Comparison of ENCODE assay signal across 7 cellular contexts in the genomic region with DNA sequence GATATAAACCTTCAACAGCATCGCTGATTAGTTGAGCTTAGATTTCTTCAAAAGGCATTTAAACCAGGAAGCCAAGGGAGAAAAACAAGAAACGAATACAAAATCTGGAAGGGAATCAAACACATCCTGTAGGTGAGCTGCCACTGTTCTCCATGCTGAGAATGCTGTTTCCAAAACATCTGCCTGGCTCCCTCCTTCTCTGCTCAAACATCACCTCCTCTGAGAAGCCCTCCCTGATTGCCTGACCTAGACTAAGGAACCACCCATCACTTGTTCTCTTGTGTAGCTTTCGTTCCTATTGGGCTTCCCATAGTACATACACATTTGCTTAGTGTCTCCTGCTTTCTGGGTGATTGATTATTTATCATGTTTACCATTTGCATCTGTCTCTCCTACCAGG.
"Had no signal": no experiment of that assay in that cellular context is flagged by ENCODE, and none has a peak within 500 bp of the region (broad histone marks: within the 10 kb centered on the region; RNA-seq: fewer than 3 reads in every experiment).

No MANE protein-coding gene starts in this region.

- FAIRE-seq: HepG2, HTR-8/SVneo had no signal

- DNase-seq: IMR-90, KBM-7, KG1 had no signal

- H3K27ac ChIP-seq: HL-60, KMS-11 had no signal

- H3K4me2 ChIP-seq: KMS-11 had no signal

- H3K9ac ChIP-seq: KMS-11 had no signal

- ATAC-seq: HepG2 had no signal
